ENCODE assay signal across 3 cellular contexts in the genomic region with DNA sequence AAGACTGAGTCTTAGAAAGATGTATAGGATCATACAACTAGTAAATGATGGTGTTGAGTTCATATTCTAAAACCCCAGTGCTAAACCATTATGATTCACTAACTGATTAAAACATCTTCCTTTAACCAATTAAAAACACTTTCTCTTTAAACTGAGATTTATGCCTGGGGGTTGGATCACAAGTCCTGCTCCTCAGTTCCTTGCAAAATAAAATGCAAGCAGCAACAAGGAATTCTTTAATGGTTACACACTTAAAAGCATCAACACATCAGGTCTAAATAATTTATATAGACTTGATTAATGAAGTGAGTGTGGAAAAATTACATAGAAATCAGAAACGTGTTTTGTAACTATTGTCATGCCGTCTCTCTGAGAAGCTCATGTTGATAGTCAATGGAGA.
"Had no signal": no experiment of that assay in that cellular context is flagged by ENCODE, and none has a peak within 500 bp of the region (broad histone marks: within the 10 kb centered on the region; RNA-seq: fewer than 3 reads in every experiment).

No MANE protein-coding gene starts in this region.

- DNase-seq: GDM1, GF-D8 had no signal

- H3K4me3 ChIP-seq: GM12878 had no signal

- ATAC-seq: GM12878 had no signal
